In genomic region chr5:78747703-78748359, GRCh38 we compare ENCODE assay signal across 10 cellular contexts.
DNase-seq lines count a peak whose midpoint lies in the region; ATAC-seq and TF ChIP-seq lines count a peak whose summit lies in the region.
"Had no signal": no experiment of that assay in that cellular context is flagged by ENCODE, and none has a peak within 500 bp of the region (broad histone marks: within the 10 kb centered on the region; RNA-seq: fewer than 3 reads in every experiment).

No MANE protein-coding gene starts in this region.

- no peak overlapping the region for H4K91ac ChIP-seq in H9 (ENCODE audit: insufficient read length, low read depth, low read length)

- H3K27me3 ChIP-seq in osteoblast (ENCODE audit: insufficient read depth, low read length) (peaks cover 4% of the 10 kb centered on the region), H9 (ENCODE audit: insufficient read depth, low read length) (no peaks in the 10 kb centered on the region)

- peaks cover 2% of the 10 kb centered on the region for H3K27me3 Mint-ChIP-seq in H9 (ENCODE audit: low read depth)

- no peak overlapping the region for H4K8ac ChIP-seq in H9 (replicated peaks; ENCODE audit: insufficient read length, low read depth, low read length)

- H3K9ac ChIP-seq in H9 (ENCODE audit: extremely low read depth, insufficient read length, low read length): no peak overlapping the region

- no peaks in the 10 kb centered on the region for H3K79me1 ChIP-seq in H9 (ENCODE audit: insufficient read depth, low read depth, low read length, poor library complexity, severe bottlenecking)

- H3K27ac ChIP-seq in osteoblast (ENCODE audit: low read depth, low read length) (peak overlapping the region; percentile 82), H9 (ENCODE audit: insufficient read length, low read depth, low read length) (no peak overlapping the region)

- no peak overlapping the region for H3K23ac ChIP-seq in H9 (ENCODE audit: insufficient read length, low read depth, low read length)

- H2BK12ac ChIP-seq in H9 (ENCODE audit: insufficient read length, low read depth, low read length): no peak overlapping the region

- H3T11ph ChIP-seq in H9 (ENCODE audit: low read length): no peak overlapping the region

- H3K23me2 ChIP-seq in H9 (ENCODE audit: insufficient read length, low read depth, low read length, poor library complexity, severe bottlenecking): no peaks in the 10 kb centered on the region

- H3K14ac ChIP-seq in H9 (ENCODE audit: insufficient read depth, low read length): no peak overlapping the region

- peak overlapping the region; percentile 64 for H2AFZ ChIP-seq in osteoblast (ENCODE audit: low read length)
- H2AFZ ChIP-seq in H9 (ENCODE audit: low read length): no peak overlapping the region

- no peak overlapping the region for H3K18ac ChIP-seq in H9 (ENCODE audit: insufficient read length, low read depth, low read length)

- no peak for TF ChIP-seq CTCF in fibroblast of the aortic adventitia (IDR thresholded peaks at IDR 0.05; ENCODE audit: insufficient read depth, low read length)
- no peak for TF ChIP-seq CTCF in osteoblast (IDR thresholded peaks at IDR 0.05; ENCODE audit: extremely low read depth, low read depth, low read length)
- no peak for TF ChIP-seq CTCF in H9 (conservative IDR thresholded peaks at IDR 0.05)

- H2AK5ac ChIP-seq in H9 (ENCODE audit: insufficient read length, low read length): no peak overlapping the region

- WGBS in H9 (ENCODE audit: extremely low coverage, insufficient read length, low lambda C conversion rate): no CpG with 5 or more reads among the region's 7 CpGs

- no peak overlapping the region for H2BK20ac ChIP-seq in H9 (ENCODE audit: low read depth, low read length, poor library complexity, severe bottlenecking)

- H3K4me3 ChIP-seq in fibroblast of the aortic adventitia (ENCODE audit: low read depth, low read length) (no peak overlapping the region), osteoblast (ENCODE audit: insufficient read depth, low read length) (no peak overlapping the region)

- H4K5ac ChIP-seq in H9 (ENCODE audit: insufficient read length, low read depth, low read length): no peak overlapping the region

- H3K4me2 ChIP-seq in osteoblast (ENCODE audit: insufficient read depth, low read length) (peak overlapping the region; percentile 46), H9 (ENCODE audit: insufficient read depth, insufficient read length, low read length) (no peak overlapping the region)

- H3K79me2 ChIP-seq in osteoblast (ENCODE audit: insufficient read depth, low read length) (no peaks in the 10 kb centered on the region), H9 (ENCODE audit: insufficient read depth, low read length) (no peaks in the 10 kb centered on the region)

- H2BK15ac ChIP-seq in H9 (ENCODE audit: low read depth, low read length): no peak overlapping the region

- ATAC-seq in SK-N-SH treated with all-trans-retinoic acid at 6 μM for 48 hours: peak; percentile 81
- ATAC-seq in HG02798 (IDR thresholded peaks at IDR 0.05; ENCODE audit: poor library complexity, unreplicated experiment): no peak

- no peak overlapping the region for H3K4ac ChIP-seq in H9 (ENCODE audit: low read depth, low read length)

- H4K20me1 ChIP-seq in osteoblast (ENCODE audit: insufficient read depth, low read length) (no peaks in the 10 kb centered on the region), H9 (ENCODE audit: control insufficient read depth, insufficient read depth, insufficient read length) (no peaks in the 10 kb centered on the region)

- no peak overlapping the region for H3K56ac ChIP-seq in H9 (ENCODE audit: insufficient read length, low read depth, low read length)

- peaks cover 9 to 21% of the 10 kb centered on the region in 2 experiments; a peak in 3 of 4 replicates for H3K4me1 Mint-ChIP-seq in H9
- H3K4me1 Mint-ChIP-seq: CD4-positive, CD25-positive, alpha-beta regulatory T cell had no signal

- peaks cover 31% of the 10 kb centered on the region for H3K4me1 ChIP-seq in osteoblast (ENCODE audit: insufficient read depth, low read length)
- peaks cover 2% of the 10 kb centered on the region; the same call in 1 of the 2 replicates for H3K4me1 ChIP-seq in H9 (ENCODE audit: insufficient read depth, low read length)

- no peaks in the 10 kb centered on the region for H3K36me3 ChIP-seq in osteoblast (ENCODE audit: insufficient read depth, low read length)

- peak; percentile 40 for DNase-seq in COLO829 (ENCODE audit: low spot score)
- peak; percentile 87 for DNase-seq in fibroblast of the aortic adventitia (ENCODE audit: low read depth)
- peak; percentile 90 for DNase-seq in osteoblast (ENCODE audit: insufficient read length, low spot score, missing footprints)
- DNase-seq in NCI-H226: no peak
- DNase-seq in H9: no peak
- no peak for DNase-seq in islet precursor cell
- DNase-seq: CD4-positive, CD25-positive, alpha-beta regulatory T cell; NCI-H1048 had no signal

- no peaks in the 10 kb centered on the region for H3K9me3 ChIP-seq in osteoblast (ENCODE audit: low read depth, low read length)
- no peaks in the 10 kb centered on the region for H3K9me3 ChIP-seq in H9 (ENCODE audit: control insufficient read depth, low read depth, low read length)

- no peak overlapping the region for H3K4me3 Mint-ChIP-seq in H9
- H3K4me3 Mint-ChIP-seq: CD4-positive, CD25-positive, alpha-beta regulatory T cell had no signal

- H2BK5ac ChIP-seq in H9 (ENCODE audit: insufficient read length, low read length): no peak overlapping the region

- no peak overlapping the region for H2BK120ac ChIP-seq in H9 (ENCODE audit: low read depth, low read length, poor library complexity, severe bottlenecking)

- H3K27ac Mint-ChIP-seq in H9: no peak overlapping the region
- H3K27ac Mint-ChIP-seq: CD4-positive, CD25-positive, alpha-beta regulatory T cell had no signal

- H3K9me3 Mint-ChIP-seq in H9: no peaks in the 10 kb centered on the region
- H3K9me3 Mint-ChIP-seq: CD4-positive, CD25-positive, alpha-beta regulatory T cell had no signal

- no peaks in the 10 kb centered on the region for H3K36me3 Mint-ChIP-seq in H9 (ENCODE audit: insufficient read depth in 1 of 3, low read depth in 3 of 3)
- H3K36me3 Mint-ChIP-seq: CD4-positive, CD25-positive, alpha-beta regulatory T cell had no signal

TF ChIP-seq in SK-N-SH treated with all-trans-retinoic acid at 6 μM for 48 hours, 23 proteins besides CTCF, POLR2A, EP300 and RAD21:
- peak; percentile 52 for TF ChIP-seq ISL1 (CRISPR knock-in tag; IDR thresholded peaks at IDR 0.05)
- TF ChIP-seq SNAI2 (CRISPR knock-in tag; IDR thresholded peaks at IDR 0.05): no peak
- TF ChIP-seq, protein P1, sequence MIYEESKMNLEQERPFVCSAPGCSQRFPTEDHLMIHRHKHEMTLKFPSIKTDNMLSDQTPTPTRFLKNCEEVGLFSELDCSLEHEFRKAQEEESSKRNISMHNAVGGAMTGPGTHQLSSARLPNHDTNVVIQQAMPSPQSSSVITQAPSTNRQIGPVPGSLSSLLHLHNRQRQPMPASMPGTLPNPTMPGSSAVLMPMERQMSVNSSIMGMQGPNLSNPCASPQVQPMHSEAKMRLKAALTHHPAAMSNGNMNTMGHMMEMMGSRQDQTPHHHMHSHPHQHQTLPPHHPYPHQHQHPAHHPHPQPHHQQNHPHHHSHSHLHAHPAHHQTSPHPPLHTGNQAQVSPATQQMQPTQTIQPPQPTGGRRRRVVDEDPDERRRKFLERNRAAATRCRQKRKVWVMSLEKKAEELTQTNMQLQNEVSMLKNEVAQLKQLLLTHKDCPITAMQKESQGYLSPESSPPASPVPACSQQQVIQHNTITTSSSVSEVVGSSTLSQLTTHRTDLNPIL (CRISPR knock-in tag; IDR thresholded peaks at IDR 0.05; ENCODE audit: low read depth): peak; percentile 62; the same call in 1 of the 2 replicates
- TF ChIP-seq ZNF565 (CRISPR knock-in tag; conservative IDR thresholded peaks at IDR 0.05; ENCODE audit: low read depth): no peak

Comparison
In these comparisons a context has a peak if more than half of its experiments do, and no peak if none do; other contexts are left out.
1. DNase-seq: peak in COLO829 (single experiment), fibroblast of the aortic adventitia (single experiment) and osteoblast (single experiment); none in NCI-H226 (single experiment), H9 (single experiment) and islet precursor cell (single experiment).